In genomic region chr17:40443988-40444899, GRCh38 we compare ENCODE assay signal across 8 cellular contexts. TPM values are rescaled to one million over a fixed set of nuclear protein-coding genes. Genes with fewer than 3 reads are reported as not detected.
DNase-seq lines count a peak whose midpoint lies in the region; ATAC-seq and TF ChIP-seq lines count a peak whose summit lies in the region.

No MANE protein-coding gene starts in this region.

- H3K27me3 ChIP-seq in ascending aorta, result no peaks in the 10 kb centered on the region
- H3K27me3 ChIP-seq in left lung, result peaks cover 0 to 25% of the 10 kb centered on the region in 2 donors
- H3K27me3 ChIP-seq in tibial nerve, result no peaks in the 10 kb centered on the region

- ATAC-seq in left lung (no peak), HG02970 (IDR thresholded peaks at IDR 0.05; ENCODE audit: low FRiP score, unreplicated experiment) (no peak)

- no peaks in the 10 kb centered on the region for H3K36me3 ChIP-seq in ascending aorta
- H3K36me3 ChIP-seq in left lung, result no peaks in the 10 kb centered on the region
- H3K36me3 ChIP-seq in tibial nerve, result no peaks in the 10 kb centered on the region

- TF ChIP-seq EP300 in tibial nerve (IDR thresholded peaks at IDR 0.05), result peak in 1 of 2 donors; percentile 8

- WGBS in tibial nerve, 2 donors, result 3 to 8% methylated on average over 12 to 15 of the region's 15 CpGs

- H3K4me1 ChIP-seq in ascending aorta, result peaks cover 19 to 45% of the 10 kb centered on the region in 2 donors
- peaks cover 38 to 59% of the 10 kb centered on the region in 2 donors for H3K4me1 ChIP-seq in left lung
- peaks cover 0 to 62% (median 48%) of the 10 kb centered on the region in 4 donors for H3K4me1 ChIP-seq in tibial nerve

- peak; percentile 29 for DNase-seq in stimulated activated CD4-positive, alpha-beta T cell treated with anti-CD3 and anti-CD28 coated beads, Interleukin-15, amount 100 ng/mL, for 24 hours
- no peak for DNase-seq in stimulated activated CD4-positive, alpha-beta T cell treated with anti-CD3 and anti-CD28 coated beads, Interleukin-2, amount 100 ng/mL, for 48 hours
- DNase-seq in ascending aorta (ENCODE audit: low spot score in 2 of 2) (no peak), left lung (no peak), tibial nerve (ENCODE audit: low spot score in 2 of 2) (no peak), mucosa of gallbladder (ENCODE audit: low spot score) (no peak), NCI-H526 treated with DMSO at 0.1 percent for 48 hours (lab: John Stamatoyannopoulos, UW) (no peak)

- TF ChIP-seq POLR2A in tibial nerve (IDR thresholded peaks at IDR 0.05), result no peak

- H3K27ac ChIP-seq in ascending aorta, result peak overlapping the region; percentile 64 to 92
- H3K27ac ChIP-seq in left lung, result peak overlapping the region; percentile 87 to 93
- H3K27ac ChIP-seq in tibial nerve, result peak overlapping the region; percentile 85 to 95 (median 90)

- peak in 1 of 3 experiments; percentile 1 for TF ChIP-seq CTCF in ascending aorta (IDR thresholded peaks at IDR 0.05)
- TF ChIP-seq CTCF in left lung (IDR thresholded peaks at IDR 0.05), result no peak
- TF ChIP-seq CTCF in tibial nerve (IDR thresholded peaks at IDR 0.05), result no peak

- peak overlapping the region; percentile 64 to 90 for H3K4me3 ChIP-seq in ascending aorta
- H3K4me3 ChIP-seq in left lung, result peak overlapping the region; percentile 64 to 67
- peak overlapping the region; percentile 63 to 87 (median 80) for H3K4me3 ChIP-seq in tibial nerve

- H3K9me3 ChIP-seq in ascending aorta (no peaks in the 10 kb centered on the region), left lung (no peaks in the 10 kb centered on the region), tibial nerve (no peaks in the 10 kb centered on the region)

- intact Hi-C loops in ascending aorta (cut with DNase I) (loop anchor here (1.0 to 2.0 kb wide), 3 partner anchors 8 to 25 kb away; no protein-coding TSS in a partner anchor), left lung (cut with DNase I) (loop anchor here in 1 of 2 donors (5.0 kb wide), 1 partner anchor 88 kb away; no protein-coding TSS in a partner anchor)

RNA-seq across cellular contexts. Expression of gene IGFBP4, which starts 1.0 kb away (rescaled TPM):
- total RNA-seq in ascending aorta, result 1,295 TPM
- 100 to 1,000 TPM; 333 to 407 TPM for total RNA-seq in left lung
- total RNA-seq in tibial nerve, result 1,000 to 10,000 TPM in 1 of 4 donors, 100 to 1,000 TPM in 3; 675 to 1,301 (median 748) TPM
- 351 TPM for total RNA-seq in mucosa of gallbladder

RNA-seq across cellular contexts. Expression of gene TOP2A, which starts 26.5 kb away (rescaled TPM):
- total RNA-seq in ascending aorta, result 0.11 TPM
- total RNA-seq in left lung, result 10 to 100 TPM; 18.1 to 40.0 TPM
- 1 to 10 TPM in 3 of 4 donors, under 1 TPM in 1; 0.21 to 7.1 (median 2.6) TPM for total RNA-seq in tibial nerve
- total RNA-seq in mucosa of gallbladder, result 5.2 TPM

RNA-seq across cellular contexts. Expression of gene TNS4, which starts 57.2 kb away (rescaled TPM):
- total RNA-seq in ascending aorta, result not detected
- total RNA-seq in left lung, result 1 to 10 TPM in 1 of 2 donors, under 1 TPM in 1; 0.23 to 1.6 TPM
- total RNA-seq in tibial nerve, result under 1 TPM in 1 of 4 donors, not detected in 3; 0.30 TPM
- 0.23 TPM for total RNA-seq in mucosa of gallbladder
